8 cellular contexts compared by ENCODE assay signal in genomic region chr19:13839193-13839937, GRCh38. TPM values are rescaled to one million over a fixed set of nuclear protein-coding genes. Genes with fewer than 3 reads are reported as not detected.
DNase-seq lines count a peak whose midpoint lies in the region; ATAC-seq and TF ChIP-seq lines count a peak whose summit lies in the region.

No MANE protein-coding gene starts in this region.

- no peaks in the 10 kb centered on the region for H3K27me3 Mint-ChIP-seq in activated CD8-positive, alpha-beta T cell treated with anti-CD3 and anti-CD28 coated beads for 36 hours

- no peak for TF ChIP-seq CTCF in activated CD8-positive, alpha-beta T cell treated with anti-CD3 and anti-CD28 coated beads for 36 hours (IDR thresholded peaks at IDR 0.05)

- no peaks in the 10 kb centered on the region for H3K9me3 Mint-ChIP-seq in activated CD8-positive, alpha-beta T cell treated with anti-CD3 and anti-CD28 coated beads for 36 hours

- H3K4me1 Mint-ChIP-seq in activated CD8-positive, alpha-beta T cell treated with anti-CD3 and anti-CD28 coated beads for 36 hours (ENCODE audit: low read depth) = peaks cover 36% of the 10 kb centered on the region

- H3K4me3 Mint-ChIP-seq in activated CD8-positive, alpha-beta T cell treated with anti-CD3 and anti-CD28 coated beads for 36 hours = peak overlapping the region; percentile 97

- intact Hi-C loops in activated CD8-positive, alpha-beta T cell treated with anti-CD3 and anti-CD28 coated beads for 36 hours (cut with micrococcal nuclease) = loop anchor here (5.0 kb wide), 1 partner anchor 42 kb away; the partner anchor contains the start of gene ZSWIM4

- CTCF ChIA-PET in activated CD8-positive, alpha-beta T cell treated with anti-CD3 and anti-CD28 coated beads for 36 hours (lab: Charles Lee) = interaction anchor here (1.2 to 2.5 kb wide), 3 partner anchors 17 to 55 kb away, joined by 3 to 15 read pairs (median 6); no protein-coding TSS in a partner anchor

- POLR2A ChIA-PET in activated CD8-positive, alpha-beta T cell treated with anti-CD3 and anti-CD28 coated beads for 36 hours (lab: Charles Lee) = interaction anchor here (0.7 to 5.8 kb wide), 9 partner anchors 9 to 721 kb away, joined by 3 to 78 read pairs (median 5); partner anchors contain the start of genes NACC1 and ZSWIM4

- H3K27ac Mint-ChIP-seq in activated CD8-positive, alpha-beta T cell treated with anti-CD3 and anti-CD28 coated beads for 36 hours = peak overlapping the region; percentile 99

- H3K36me3 Mint-ChIP-seq in activated CD8-positive, alpha-beta T cell treated with anti-CD3 and anti-CD28 coated beads for 36 hours (ENCODE audit: low read depth) = peaks cover 57% of the 10 kb centered on the region

- peak; percentile 40 for ATAC-seq in GM21723 (IDR thresholded peaks at IDR 0.05; ENCODE audit: unreplicated experiment)
- peak; percentile 61 for ATAC-seq in activated CD8-positive, alpha-beta T cell treated with anti-CD3 and anti-CD28 coated beads for 36 hours

- in situ Hi-C loops in Caki2 (cut with HindIII; ENCODE audit: low pct_unique_long_range_greater_than_20kb, low sequenced_read_pairs) = no loop called here

- DNase-seq in Caki2 (ENCODE audit: low read depth) (peak; percentile 93), NCI-H226 (peak; percentile 80), mucosa of gallbladder (ENCODE audit: low spot score) (peak; percentile 82), NCI-H1436 (lab: John Stamatoyannopoulos, UW) (no peak)
- peak; percentile 97 for DNase-seq in activated CD8-positive, alpha-beta T cell treated with anti-CD3 and anti-CD28 coated beads for 36 hours
- DNase-seq in effector CD4-positive, alpha-beta T cell = peak; percentile 75
- DNase-seq in stimulated activated CD8-positive, alpha-beta memory T cell treated with anti-CD3 and anti-CD28 coated beads, Interleukin-7, amount 100 ng/mL, for 48 hours (ENCODE audit: extremely low read depth in 1 of 2, low read depth in 1 of 2) = peak; percentile 87 to 91

RNA-seq across cellular contexts. Expression of gene NANOS3, which starts 37.6 kb away (rescaled TPM):
- not detected in 2 replicates for total RNA-seq in Caki2 (2014; rRNA removed; shearing (Covaris generic); ENCODE audit: low replicate concordance)
- total RNA-seq in activated CD8-positive, alpha-beta T cell treated with anti-CD3 and anti-CD28 coated beads for 36 hours = 1 to 10 TPM in 1 of 2 experiments, under 1 TPM in 1; 0.56 to 1.3 TPM
- 0.75 TPM for total RNA-seq in mucosa of gallbladder

RNA-seq across cellular contexts. Expression of gene ZSWIM4, which starts 44.1 kb away (rescaled TPM):
- total RNA-seq in Caki2 (2014; rRNA removed; shearing (Covaris generic); ENCODE audit: low replicate concordance) = 6.2 and 6.3 TPM in 2 replicates
- total RNA-seq in activated CD8-positive, alpha-beta T cell treated with anti-CD3 and anti-CD28 coated beads for 36 hours = 1 to 10 TPM; 6.6 to 6.8 TPM
- 11.2 TPM for total RNA-seq in mucosa of gallbladder
